Comparison of ENCODE assay signal across 8 cellular contexts in the genomic region with DNA sequence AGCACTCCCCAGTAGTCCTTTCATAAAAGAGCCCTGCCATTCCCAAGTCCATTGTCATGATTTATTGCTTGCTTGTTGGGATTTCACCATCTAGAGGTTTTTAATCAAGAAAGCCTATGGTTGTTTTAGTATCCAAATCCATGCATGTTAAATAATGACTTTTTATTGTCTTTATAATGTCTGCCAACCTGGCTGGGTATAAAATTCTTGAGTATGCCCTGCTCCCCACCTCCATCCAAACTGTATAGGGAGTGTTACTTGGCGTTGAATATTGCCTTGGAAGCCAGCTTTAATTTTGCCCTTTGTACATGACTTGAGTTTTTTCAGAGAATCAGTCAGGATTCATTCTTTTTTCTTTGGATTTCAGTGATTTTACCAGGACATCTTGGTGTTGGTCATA.
"Had no signal": no experiment of that assay in that cellular context is flagged by ENCODE, and none has a peak within 500 bp of the region (broad histone marks: within the 10 kb centered on the region; RNA-seq: fewer than 3 reads in every experiment).

No MANE protein-coding gene starts in this region.

- DNase-seq: GDM1, GF-D8 had no signal

- H3K4me3 ChIP-seq: GM12878 had no signal

- ATAC-seq: GM12878 had no signal

- FAIRE-seq: G401.6, GM12878, GM12891, GM12892, GM18507, GM19239 had no signal
